ENCODE assay signal across 9 cellular contexts in genomic region chr19:11766597-11767591, GRCh38. TPM values are rescaled to one million over a fixed set of nuclear protein-coding genes. Genes with fewer than 3 reads are reported as not detected.
A peak's percentile ranks its signal among the peaks of the same experiment; 100 is the strongest.
DNase-seq lines count a peak whose midpoint lies in the region; ATAC-seq, FAIRE-seq and TF ChIP-seq lines count a peak whose summit lies in the region.
"Had no signal": no experiment of that assay in that cellular context is flagged by ENCODE, and none has a peak within 500 bp of the region (broad histone marks: within the 10 kb centered on the region; RNA-seq: fewer than 3 reads in every experiment).

TSS of gene ZNF441 (plus strand) at chr19:11767000. CDS start at chr19:11767194, 194 bp downstream.

- no peaks in the 10 kb centered on the region for H4K20me1 ChIP-seq in smooth muscle cell (ENCODE audit: low read depth)

- peak within 1 kb of the TSS; percentile 59 for H3K4me3 ChIP-seq in bronchial epithelial cell (ENCODE audit: low read depth, low read length)
- peak within 1 kb of the TSS; percentile 90 for H3K4me3 ChIP-seq in smooth muscle cell

- H3K27me3 ChIP-seq in bronchial epithelial cell (ENCODE audit: control insufficient read depth, insufficient read depth, low read length) (no peaks in the 10 kb centered on the region), smooth muscle cell (ENCODE audit: low read depth) (no peaks in the 10 kb centered on the region)

- 2% methylated on average over 56 of the region's 61 CpGs for WGBS in smooth muscle cell (ENCODE audit: low lambda C conversion rate)

- no peaks in the 10 kb centered on the region for H3K4me1 ChIP-seq in smooth muscle cell (ENCODE audit: low read depth)

- peaks cover 4% of the 10 kb centered on the region; the same call in 1 of the 2 replicates for H3K4me1 Mint-ChIP-seq in WTC11
- peaks cover 30 to 34% of the 10 kb centered on the region in 2 donors for H3K4me1 Mint-ChIP-seq in immature natural killer cell

- H3K27ac Mint-ChIP-seq in WTC11 (peak within 1 kb of the TSS; percentile 79), immature natural killer cell (peak within 1 kb of the TSS; percentile 92 to 98 (median 94))

- peak within 1 kb of the TSS; percentile 61 for H3K27ac ChIP-seq in smooth muscle cell (ENCODE audit: low read depth)

- peaks cover 70% of the 10 kb centered on the region for H3K27me3 Mint-ChIP-seq in WTC11 (ENCODE audit: low read depth)
- H3K27me3 Mint-ChIP-seq in immature natural killer cell (ENCODE audit: low read depth in 3 of 3), result peaks cover 5 to 8% (median 7%) of the 10 kb centered on the region in 3 donors

- peaks cover 4% of the 10 kb centered on the region for H3K36me3 Mint-ChIP-seq in WTC11
- peaks cover 8 to 10% (median 9%) of the 10 kb centered on the region in 3 donors for H3K36me3 Mint-ChIP-seq in immature natural killer cell

- no peaks in the 10 kb centered on the region for H3F3A ChIP-seq in smooth muscle cell (ENCODE audit: low read depth)

- peak within 1 kb of the TSS; percentile 84 for H3K9ac ChIP-seq in smooth muscle cell (ENCODE audit: low read depth)

- POLR2A ChIA-PET in WTC11 (lab: Charles Lee), result interaction anchor here (0.7 to 1.3 kb wide), 3 partner anchors 47 to 91 kb away, joined by 4 to 5 read pairs (median 4); partner anchors contain the start of gene ZNF440

- peak; percentile 94 for ATAC-seq in GM18867 (IDR thresholded peaks at IDR 0.05; ENCODE audit: unreplicated experiment)
- ATAC-seq in HG03095 (IDR thresholded peaks at IDR 0.05; ENCODE audit: unreplicated experiment), result peak; percentile 87
- peak; percentile 98 for ATAC-seq in WTC11

- H2AFZ ChIP-seq in smooth muscle cell (ENCODE audit: low read depth), result peak within 1 kb of the TSS; percentile 98

- DNase-seq in A172 (ENCODE audit: low spot score), result peak; percentile 94
- DNase-seq in NCI-H2196 treated with DMSO at 0.1 percent for 48 hours (lab: John Stamatoyannopoulos, UW; ENCODE audit: unreplicated experiment), result peak; percentile 83
- peak; percentile 97 for DNase-seq in WTC11 (ENCODE audit: low spot score)
- DNase-seq in bronchial epithelial cell (ENCODE audit: low read depth), result peak; percentile 84
- peak; percentile 91 to 93 (median 92) for DNase-seq in immature natural killer cell
- peak; percentile 87 for DNase-seq in smooth muscle cell (lab: John Stamatoyannopoulos, UW; ENCODE audit: unreplicated experiment)

- peak within 1 kb of the TSS; percentile 98 for H3K4me2 ChIP-seq in smooth muscle cell

- peak within 1 kb of the TSS; percentile 95 for H3K4me3 Mint-ChIP-seq in WTC11
- H3K4me3 Mint-ChIP-seq in immature natural killer cell, result peak within 1 kb of the TSS; percentile 97 to 99 (median 98)

- peaks cover 6% of the 10 kb centered on the region for H3K9me3 ChIP-seq in smooth muscle cell (replicated peaks; ENCODE audit: low read depth)

- no peak for TF ChIP-seq CTCF in WTC11 (IDR thresholded peaks at IDR 0.05)
- TF ChIP-seq CTCF in bronchial epithelial cell (IDR thresholded peaks at IDR 0.05; ENCODE audit: insufficient read depth, low read length, severe bottlenecking), result no peak
- no peak for TF ChIP-seq CTCF in smooth muscle cell (IDR thresholded peaks at IDR 0.05; ENCODE audit: borderline replicate concordance, insufficient read depth, poor library complexity, severe bottlenecking)

- FAIRE-seq in bronchial epithelial cell (lab: Jason Lieb, UNC), result no peak
- FAIRE-seq: G401.6 had no signal

- no peaks in the 10 kb centered on the region for H3K79me2 ChIP-seq in smooth muscle cell (ENCODE audit: low read depth)

- H3K9me3 Mint-ChIP-seq in WTC11 (peaks cover 27% of the 10 kb centered on the region), immature natural killer cell (peaks cover 0 to 15% (median 2%) of the 10 kb centered on the region in 6 donors)

- H3K36me3 ChIP-seq in bronchial epithelial cell (ENCODE audit: control insufficient read depth, insufficient read depth, low read length) (no peaks in the 10 kb centered on the region), smooth muscle cell (ENCODE audit: low read depth) (no peaks in the 10 kb centered on the region)

- CTCF ChIA-PET in WTC11 (lab: Charles Lee), result interaction anchor here (0.7 to 1.9 kb wide), 4 partner anchors 31 to 218 kb away, joined by 3 to 14 read pairs (median 6); partner anchors contain the start of genes ZNF439 and ZNF491

TF ChIP-seq in WTC11, 78 proteins besides CTCF, POLR2A, EP300 and RAD21 (continues in another document):
- TF ChIP-seq GRHL2 (CRISPR knock-in tag; IDR thresholded peaks at IDR 0.05; ENCODE audit: insufficient replicate concordance, severe bottlenecking) (no peak), MYBL2 (CRISPR knock-in tag; IDR thresholded peaks at IDR 0.05) (no peak), CDX4 (CRISPR knock-in tag; IDR thresholded peaks at IDR 0.05; ENCODE audit: borderline replicate concordance) (no peak), CREB1 (CRISPR knock-in tag; IDR thresholded peaks at IDR 0.05) (no peak), ESRRA (CRISPR knock-in tag; IDR thresholded peaks at IDR 0.05; ENCODE audit: borderline replicate concordance) (no peak), CREM (CRISPR knock-in tag; IDR thresholded peaks at IDR 0.05) (no peak), STAT6 (CRISPR knock-in tag; conservative IDR thresholded peaks at IDR 0.05; ENCODE audit: low read depth) (no peak), PRDM15 (CRISPR knock-in tag; IDR thresholded peaks at IDR 0.05) (no peak), FOXK1 (CRISPR knock-in tag; IDR thresholded peaks at IDR 0.05) (no peak), E2F5 (CRISPR knock-in tag; IDR thresholded peaks at IDR 0.05) (no peak), FOXP1 (CRISPR knock-in tag; IDR thresholded peaks at IDR 0.05; ENCODE audit: borderline replicate concordance) (peak; percentile 88), ETV6 (CRISPR knock-in tag; IDR thresholded peaks at IDR 0.05) (no peak; the same call in 1 of the 2 replicates), NFYB (CRISPR knock-in tag; conservative IDR thresholded peaks at IDR 0.05; ENCODE audit: low read depth) (peak; percentile 84)

RNA-seq across cellular contexts. Expression of gene ZNF441, which starts in this region (rescaled TPM):
- 6.2 and 6.9 TPM in 2 replicates for total RNA-seq in A172 (2014; rRNA removed; shearing (Covaris generic))
- total RNA-seq in WTC11 (2021) (1.0 to 2.2 TPM (median 1.8 TPM) in 3 replicates), bronchial epithelial cell (7.6 and 12.5 TPM in 2 replicates), smooth muscle cell (7.6 and 9.3 TPM in 2 replicates)
- polyA plus RNA-seq in immature natural killer cell (1 to 10 TPM in 2 of 3 donors, under 1 TPM in 1; 0.14 to 7.9 (median 5.2) TPM), smooth muscle cell (2.7 and 2.8 TPM in 2 replicates)

Comparison
In these comparisons a context has a peak if more than half of its experiments do, and no peak if none do; other contexts are left out.
1. Peak in every context shown above with its lines: DNase-seq, ATAC-seq, H3K4me3 ChIP-seq and H3K27ac ChIP-seq.